In the genomic region with DNA sequence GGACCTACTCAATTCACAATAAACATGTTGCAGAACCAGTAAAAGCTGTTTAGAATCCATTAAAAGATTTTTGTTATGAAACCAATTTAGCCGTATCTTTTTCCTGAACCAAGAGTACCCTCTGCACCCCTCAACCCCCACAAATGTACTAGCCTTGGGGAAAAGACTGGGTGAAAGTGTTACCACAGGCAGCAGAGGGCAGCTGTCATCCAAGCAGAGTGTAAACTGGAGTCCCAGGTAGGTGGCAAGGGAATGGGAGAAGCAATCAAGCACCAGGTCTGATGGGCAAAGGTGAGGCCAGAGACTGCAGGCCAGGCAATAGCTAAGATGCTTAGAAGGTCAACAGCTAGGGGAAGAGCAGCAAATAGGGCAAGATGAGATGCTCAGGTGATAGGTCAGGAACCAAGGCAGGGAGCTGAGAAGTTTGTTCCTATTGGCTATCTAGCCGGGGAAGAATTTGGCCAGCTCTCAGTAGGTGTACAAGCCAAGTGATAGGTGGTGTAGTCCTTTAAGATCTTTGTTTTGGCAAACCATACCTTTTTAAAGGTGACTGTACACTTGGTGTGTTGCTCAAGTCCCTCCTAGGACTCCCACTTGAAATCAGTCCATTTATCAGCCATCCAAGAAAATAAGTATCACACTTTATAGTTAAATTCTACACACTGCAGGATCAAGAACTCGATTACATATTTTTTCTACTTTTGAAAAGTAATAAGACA, we compare ENCODE assay signal across 1 cellular context.
TF ChIP-seq lines count a peak whose summit lies in the region.

No MANE protein-coding gene starts in this region.

TF ChIP-seq in H1, 55 proteins besides CTCF, POLR2A, EP300 and RAD21:
- TF ChIP-seq SP2 (IDR thresholded peaks at IDR 0.05; ENCODE audit: low read length) (no peak), KDM5A (IDR thresholded peaks at IDR 0.05; ENCODE audit: low read length) (no peak), ZNF274 (IDR thresholded peaks at IDR 0.05; ENCODE audit: borderline replicate concordance, extremely low read depth, low read length) (no peak), TAF1 (IDR thresholded peaks at IDR 0.05; ENCODE audit: low read depth, low read length) (no peak), BCL11A (IDR thresholded peaks at IDR 0.05; ENCODE audit: low read depth in 2 of 2, low read length in 2 of 2) (no peak), CTBP2 (IDR thresholded peaks at IDR 0.05; ENCODE audit: borderline replicate concordance, insufficient read depth, insufficient read length, low read length) (no peak), EGR1 (IDR thresholded peaks at IDR 0.05; ENCODE audit: borderline replicate concordance, low read depth, low read length) (no peak), MAFK (IDR thresholded peaks at IDR 0.05; ENCODE audit: low read depth, low read length) (no peak), NRF1 (IDR thresholded peaks at IDR 0.05; ENCODE audit: low read depth, low read length) (no peak)
- TF ChIP-seq, protein P1, sequence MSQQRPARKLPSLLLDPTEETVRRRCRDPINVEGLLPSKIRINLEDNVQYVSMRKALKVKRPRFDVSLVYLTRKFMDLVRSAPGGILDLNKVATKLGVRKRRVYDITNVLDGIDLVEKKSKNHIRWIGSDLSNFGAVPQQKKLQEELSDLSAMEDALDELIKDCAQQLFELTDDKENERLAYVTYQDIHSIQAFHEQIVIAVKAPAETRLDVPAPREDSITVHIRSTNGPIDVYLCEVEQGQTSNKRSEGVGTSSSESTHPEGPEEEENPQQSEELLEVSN (IDR thresholded peaks at IDR 0.05): no peak
TF ChIP-seq in H1: peak in this region for 0.
